In genomic region chr15:61182955-61183354, GRCh38 we compare ENCODE assay signal across 28 cellular contexts.
"Had no signal": no experiment of that assay in that cellular context is flagged by ENCODE, and none has a peak within 500 bp of the region (broad histone marks: within the 10 kb centered on the region; RNA-seq: fewer than 3 reads in every experiment).

No MANE protein-coding gene starts in this region.

- ATAC-seq: activated naive CD4-positive, alpha-beta T cell treated with anti-CD3 and anti-CD28 coated beads, Interleukin-2, amount 50 U/mL, for 72 hours; activated T-cell treated with anti-CD3 and anti-CD28 coated beads, Interleukin-2, amount 50 U/mL, for 72 hours; gastrocnemius medialis; mucosa of descending colon; natural killer cell treated with Interleukin-12 subunit alpha and Interleukin-12 subunit beta and Interleukin-15 and Interleukin-18, amount 100 ng/mL, for 72 hours; sciatic nerve; stimulated activated naive CD8-positive, alpha-beta T cell treated with anti-CD3 and anti-CD28 coated beads, Interleukin-15, amount 100 ng/mL, for 72 hours had no signal

- H3K27me3 ChIP-seq: gastrocnemius medialis, upper lobe of left lung had no signal

- H3K4me3 ChIP-seq: gastrocnemius medialis, left ventricle myocardium inferior, lung, mucosa of descending colon, skin epidermis, upper lobe of left lung had no signal

- FAIRE-seq: bronchial epithelial cell, colon, islet of Langerhans had no signal

- H3K9me3 ChIP-seq: gastrocnemius medialis, left ventricle myocardium inferior, mucosa of descending colon, upper lobe of left lung had no signal

- DNase-seq: activated CD4-positive, alpha-beta T cell treated with anti-CD3 and anti-CD28 coated beads for 4 hours; activated CD4-positive, alpha-beta T cell treated with anti-CD3 and anti-CD28 coated beads, Interleukin-2, amount 50 U/mL, for 4 hours; activated naive CD4-positive, alpha-beta T cell; activated T-cell treated with anti-CD3 and anti-CD28 coated beads for 4 hours; activated T-cell treated with anti-CD3 and anti-CD28 coated beads, Interleukin-2, amount 50 U/mL, for 72 hours; anterior cingulate cortex; dermis blood vessel endothelial cell; effector CD4-positive, alpha-beta T cell; gastrocnemius medialis; glutamatergic neuron; left ventricle myocardium inferior; mesendoderm; mucosa of descending colon; stimulated activated CD4-positive, alpha-beta T cell treated with anti-CD3 and anti-CD28 coated beads, Interleukin-12 subunit alpha, Interleukin-12 subunit beta, amount 100 ng/mL, for 4 hours; stimulated activated CD4-positive, alpha-beta T cell treated with anti-CD3 and anti-CD28 coated beads, Interleukin-4, amount 100 ng/mL, for 1 hour; stimulated activated naive CD8-positive, alpha-beta T cell treated with anti-CD3 and anti-CD28 coated beads, Interleukin-15, amount 100 ng/mL, for 72 hours; substantia nigra; upper lobe of left lung had no signal

- H3K27ac ChIP-seq: epithelial cell of prostate, gastrocnemius medialis, left ventricle myocardium inferior, skin epidermis, upper lobe of left lung, VCaP had no signal

- H3K36me3 ChIP-seq: gastrocnemius medialis, left ventricle myocardium inferior, upper lobe of left lung had no signal
